ENCODE assay signal across 9 cellular contexts in the genomic region with DNA sequence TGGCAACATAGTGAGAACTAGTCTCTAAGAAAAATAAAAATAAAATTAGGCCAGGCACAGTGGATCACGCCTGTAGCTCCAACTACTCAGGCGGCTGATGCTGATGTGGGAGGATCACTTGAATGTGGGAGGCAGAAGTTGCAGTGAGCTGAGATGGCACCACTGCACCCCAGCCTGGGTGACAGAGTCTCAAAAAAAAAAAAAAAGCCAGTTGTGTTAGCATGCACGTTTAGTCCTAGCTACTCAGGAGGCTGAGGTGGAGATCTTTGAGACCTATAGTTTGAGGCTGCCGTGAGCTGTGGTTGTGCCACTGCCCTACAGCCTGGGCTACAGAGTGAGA. TPM values are rescaled to one million over a fixed set of nuclear protein-coding genes. Genes with fewer than 3 reads are reported as not detected.
DNase-seq lines count a peak whose midpoint lies in the region; ATAC-seq and TF ChIP-seq lines count a peak whose summit lies in the region.
"Had no signal": no experiment of that assay in that cellular context is flagged by ENCODE, and none has a peak within 500 bp of the region (broad histone marks: within the 10 kb centered on the region; RNA-seq: fewer than 3 reads in every experiment).

No MANE protein-coding gene starts in this region.

- no peak for TF ChIP-seq CTCF in CD14-positive monocyte (IDR thresholded peaks at IDR 0.05)
- no peak for TF ChIP-seq CTCF in activated CD8-positive, alpha-beta T cell treated with anti-CD3 and anti-CD28 coated beads for 36 hours (IDR thresholded peaks at IDR 0.05)
- no peak for TF ChIP-seq CTCF in GM13977 (IDR thresholded peaks at IDR 0.05; ENCODE audit: extremely low read depth, insufficient read depth, missing control alignments)

- no peak overlapping the region for H4K8ac ChIP-seq in mesendoderm (ENCODE audit: low read depth, low read length)

- peaks cover 31% of the 10 kb centered on the region for H3K79me2 ChIP-seq in mesendoderm (ENCODE audit: control insufficient read depth, insufficient read depth, low read length)

- H3K27ac ChIP-seq in mesendoderm (ENCODE audit: low read depth, low read length), result no peak overlapping the region

- H3K27me3 ChIP-seq in mesendoderm (ENCODE audit: insufficient read depth, low read length, poor library complexity), result no peaks in the 10 kb centered on the region

- no peak overlapping the region for H3K4me2 ChIP-seq in mesendoderm (ENCODE audit: low read length)

- no peak overlapping the region for H2BK15ac ChIP-seq in mesendoderm (replicated peaks; ENCODE audit: low read depth)

- no peak overlapping the region for H3K23ac ChIP-seq in mesendoderm (ENCODE audit: low read length)

- H3K56ac ChIP-seq in mesendoderm (ENCODE audit: low read length), result peak overlapping the region; percentile 15

- peaks cover 5% of the 10 kb centered on the region for H3K79me1 ChIP-seq in mesendoderm (ENCODE audit: low read length)

- no peak overlapping the region for H2BK5ac ChIP-seq in mesendoderm (ENCODE audit: low read length)

- no CpG with 5 or more reads among the region's 4 CpGs for WGBS in mesendoderm (ENCODE audit: extremely low coverage, insufficient coverage, low lambda C conversion rate)

- CTCF ChIA-PET in activated CD8-positive, alpha-beta T cell treated with anti-CD3 and anti-CD28 coated beads for 36 hours (lab: Charles Lee), result interaction anchor here (0.6 to 5.5 kb wide), 3 partner anchors 13 to 188 kb away, joined by 3 to 59 read pairs (median 3); a partner anchor contains a TSS

- peak; percentile 22 for ATAC-seq in activated CD8-positive, alpha-beta T cell treated with anti-CD3 and anti-CD28 coated beads for 36 hours
- ATAC-seq in HG02938 (IDR thresholded peaks at IDR 0.05; ENCODE audit: unreplicated experiment) (no peak), HG03571 (IDR thresholded peaks at IDR 0.05; ENCODE audit: unreplicated experiment) (no peak)

- in situ Hi-C loops in GM13977 (cut with MboI; ENCODE audit: low pct_unique_long_range_greater_than_20kb, low sequenced_read_pairs, unreplicated experiment), result no loop called here

- H3K4me1 Mint-ChIP-seq in CD14-positive monocyte, result peaks cover 60% of the 10 kb centered on the region
- peaks cover 55% of the 10 kb centered on the region for H3K4me1 Mint-ChIP-seq in activated CD8-positive, alpha-beta T cell treated with anti-CD3 and anti-CD28 coated beads for 36 hours (ENCODE audit: low read depth)

- H3K27ac Mint-ChIP-seq in CD14-positive monocyte, result peak overlapping the region; percentile 42 to 83 (median 71)
- H3K27ac Mint-ChIP-seq in activated CD8-positive, alpha-beta T cell treated with anti-CD3 and anti-CD28 coated beads for 36 hours, result peak overlapping the region; percentile 94

- H3K9me3 Mint-ChIP-seq in CD14-positive monocyte, result peaks cover 0 to 2% (median 0%) of the 10 kb centered on the region in 7 donors
- H3K9me3 Mint-ChIP-seq in activated CD8-positive, alpha-beta T cell treated with anti-CD3 and anti-CD28 coated beads for 36 hours, result peaks cover 9% of the 10 kb centered on the region

- H3K4me3 Mint-ChIP-seq in CD14-positive monocyte, result peak overlapping the region; percentile 25 to 95
- peak overlapping the region; percentile 94 for H3K4me3 Mint-ChIP-seq in activated CD8-positive, alpha-beta T cell treated with anti-CD3 and anti-CD28 coated beads for 36 hours

- H3K36me3 ChIP-seq in mesendoderm (ENCODE audit: control insufficient read depth, insufficient read depth, low read length), result no peaks in the 10 kb centered on the region

- peaks cover 4% of the 10 kb centered on the region for H3K4me1 ChIP-seq in mesendoderm (ENCODE audit: control insufficient read depth, low read depth, low read length)

- H3K36me3 Mint-ChIP-seq in CD14-positive monocyte, result peaks cover 19 to 23% of the 10 kb centered on the region in 2 donors
- H3K36me3 Mint-ChIP-seq in activated CD8-positive, alpha-beta T cell treated with anti-CD3 and anti-CD28 coated beads for 36 hours (ENCODE audit: low read depth), result peaks cover 48% of the 10 kb centered on the region

- DNase-seq in CD14-positive monocyte (ENCODE audit: low spot score) (no peak), HUDEP-2 (lab: John Stamatoyannopoulos, UW; ENCODE audit: unreplicated experiment in 76 of 76) (peak in 52 of 76 experiments; percentile 3 to 57 (median 18)), mesendoderm (no peak), GM13977 (ENCODE audit: low spot score) (no peak), iPS-NIHi7 (ENCODE audit: extremely low spot score) (no peak)
- DNase-seq in activated CD8-positive, alpha-beta T cell treated with anti-CD3 and anti-CD28 coated beads for 36 hours, result peak; percentile 52
- DNase-seq: NCI-H1930 had no signal

- no peak overlapping the region for H3K18ac ChIP-seq in mesendoderm (ENCODE audit: low read length)

- H3K4me3 ChIP-seq in mesendoderm (ENCODE audit: low read length), result no peak overlapping the region

- peak overlapping the region; percentile 34 for H3K9ac ChIP-seq in mesendoderm (ENCODE audit: low read length)

- H2BK120ac ChIP-seq in mesendoderm (ENCODE audit: low read depth, low read length), result no peak overlapping the region

- H3K27me3 Mint-ChIP-seq in CD14-positive monocyte (ENCODE audit: low read depth in 3 of 3), result no peaks in the 10 kb centered on the region
- H3K27me3 Mint-ChIP-seq in activated CD8-positive, alpha-beta T cell treated with anti-CD3 and anti-CD28 coated beads for 36 hours, result no peaks in the 10 kb centered on the region

- no peak overlapping the region for H2AK5ac ChIP-seq in mesendoderm (ENCODE audit: low read length)

- intact Hi-C loops in CD14-positive monocyte (cut with micrococcal nuclease), result loop anchor here (10.0 kb wide), 2 partner anchors 51 to 91 kb away; a partner anchor contains a TSS
- intact Hi-C loops in activated CD8-positive, alpha-beta T cell treated with anti-CD3 and anti-CD28 coated beads for 36 hours (cut with micrococcal nuclease), result no loop called here

- POLR2A ChIA-PET in activated CD8-positive, alpha-beta T cell treated with anti-CD3 and anti-CD28 coated beads for 36 hours (lab: Charles Lee), result interaction anchor here (0.8 kb wide), 1 partner anchor 94 kb away, joined by 3 read pairs; a partner anchor contains a TSS

- H3K4ac ChIP-seq in mesendoderm (ENCODE audit: low read depth, low read length), result no peak overlapping the region

- no peak overlapping the region for H4K5ac ChIP-seq in mesendoderm (ENCODE audit: low read length)

RNA-seq across cellular contexts. Expression of a gene that starts 2.5 kb away (rescaled TPM):
- polyA plus RNA-seq in CD14-positive monocyte, result 10 to 100 TPM; 47.3 to 56.6 TPM
- total RNA-seq in activated CD8-positive, alpha-beta T cell treated with anti-CD3 and anti-CD28 coated beads for 36 hours, result 10 to 100 TPM; 33.6 to 37.2 TPM
- 13.1 TPM for polyA plus RNA-seq in mesendoderm (2013, experiment 1 of 2)
- 13.9 TPM for polyA plus RNA-seq in mesendoderm (2013, experiment 2 of 2)

Comparison
In these comparisons a context has a peak if more than half of its experiments do, and no peak if none do; other contexts are left out.
1. DNase-seq: peak in HUDEP-2 (52 of 76) and activated CD8-positive, alpha-beta T cell treated with anti-CD3 and anti-CD28 coated beads for 36 hours (single experiment); none in CD14-positive monocyte (single experiment), mesendoderm (single experiment), GM13977 (single experiment) and iPS-NIHi7 (single experiment).